In genomic region chr3:141070727-141071357, GRCh38 we compare ENCODE assay signal across 24 cellular contexts. TPM values are rescaled to one million over a fixed set of nuclear protein-coding genes. Genes with fewer than 3 reads are reported as not detected.
DNase-seq lines count a peak whose midpoint lies in the region; ATAC-seq, FAIRE-seq and TF ChIP-seq lines count a peak whose summit lies in the region.
"Had no signal": no experiment of that assay in that cellular context is flagged by ENCODE, and none has a peak within 500 bp of the region (broad histone marks: within the 10 kb centered on the region; RNA-seq: fewer than 3 reads in every experiment).

No MANE protein-coding gene starts in this region.

- H3K23ac ChIP-seq in H9 (ENCODE audit: insufficient read length, low read depth, low read length) (no peak overlapping the region), trophoblast cell (ENCODE audit: low read length) (no peak overlapping the region)

- peak overlapping the region in 1 of 3 experiments; percentile 33; a peak in 1 of 7 replicates for H3K27ac Mint-ChIP-seq in H9

- no peak overlapping the region for H3T11ph ChIP-seq in H9 (ENCODE audit: low read length)

- DNase-seq in H9 (peak; percentile 91), K562 (ENCODE audit: extremely low read depth in 1 of 4, low spot score in 3 of 4) (no peak), trophoblast cell (peak in 1 of 2 donors; percentile 27), D721Med (ENCODE audit: insufficient read length, low spot score) (no peak), middle frontal gyrus (ENCODE audit: extremely low spot score, low spot score) (no peak)
- no peak for DNase-seq in activated CD4-positive, alpha-beta T cell treated with anti-CD3 and anti-CD28 coated beads for 48 hours
- DNase-seq: activated CD4-positive, alpha-beta T cell treated with anti-CD3 and anti-CD28 coated beads, Interleukin-2, amount 50 U/mL, for 48 hours; activated effector memory CD4-positive, alpha-beta T cell treated with anti-CD3 and anti-CD28 coated beads, Interleukin-2, amount 50 U/mL, for 16 hours; dorsolateral prefrontal cortex; foreskin melanocyte; GF-D8; KBM-7; left colon; NCI-H2227 treated with DMSO at 0.1 percent for 48 hours; NCI-H774; SHP77 treated with DMSO at 0.1 percent for 48 hours; stimulated activated CD8-positive, alpha-beta memory T cell treated with anti-CD3 and anti-CD28 coated beads, Interleukin-4, amount 100 ng/mL, for 48 hours; T-helper 1 cell had no signal

- H3K9ac ChIP-seq in H9 (ENCODE audit: extremely low read depth, insufficient read length, low read length) = no peak overlapping the region
- no peak overlapping the region for H3K9ac ChIP-seq in K562 (ENCODE audit: insufficient read depth in 1 of 2, low read depth in 2 of 2, low read length in 2 of 2)
- no peak overlapping the region for H3K9ac ChIP-seq in iPS-20b (ENCODE audit: low read depth, low read length)
- no peak overlapping the region for H3K9ac ChIP-seq in trophoblast cell (ENCODE audit: low read length)

- peak overlapping the region; percentile 30 for H3K4me2 ChIP-seq in H9 (ENCODE audit: insufficient read depth, insufficient read length, low read length)
- H3K4me2 ChIP-seq in K562 (ENCODE audit: insufficient read depth, low read length) = no peak overlapping the region
- peak overlapping the region; percentile 13 for H3K4me2 ChIP-seq in trophoblast cell (ENCODE audit: low read length)

- H3K27me3 ChIP-seq in H9 (ENCODE audit: insufficient read depth, low read length) (no peaks in the 10 kb centered on the region; the same call in 1 of the 2 replicates), K562 (ENCODE audit: control insufficient read depth in 2 of 2, insufficient read depth in 2 of 2, low read length in 2 of 2) (peaks cover 22 to 63% of the 10 kb centered on the region in 2 experiments), iPS-20b (ENCODE audit: insufficient read depth, low read length) (peaks cover 31% of the 10 kb centered on the region; the same call in 1 of the 2 replicates), trophoblast cell (ENCODE audit: insufficient read depth, low read length) (no peaks in the 10 kb centered on the region)
- H3K27me3 ChIP-seq: right atrium auricular region, vagina had no signal

- H4K20me1 ChIP-seq in H9 (ENCODE audit: control insufficient read depth, insufficient read depth, insufficient read length) (no peaks in the 10 kb centered on the region), K562 (replicated peaks; ENCODE audit: control insufficient read depth, insufficient read depth, low read length) (no peaks in the 10 kb centered on the region)

- WGBS in H9 (ENCODE audit: extremely low coverage, insufficient read length, low lambda C conversion rate) = no CpG with 5 or more reads among the region's 13 CpGs
- WGBS in K562 (ENCODE audit: insufficient coverage, low coverage, missing lambda C conversion rate) = under 1% methylated on average over 13 of the region's 13 CpGs
- WGBS in trophoblast cell (ENCODE audit: extremely low coverage, insufficient coverage, insufficient read length) = no CpG with 5 or more reads among the region's 13 CpGs

- TF ChIP-seq RAD21 in K562 (CRISPR knock-in tag; conservative IDR thresholded peaks at IDR 0.05 in 1 of 2, IDR thresholded peaks at IDR 0.05 in 1 of 2) = no peak

- H3K18ac ChIP-seq in H9 (ENCODE audit: insufficient read length, low read depth, low read length) (no peak overlapping the region), trophoblast cell (ENCODE audit: low read length) (no peak overlapping the region)

- H3K9me1 ChIP-seq in K562 (ENCODE audit: control insufficient read depth, insufficient read depth, low read length) = peaks cover 2% of the 10 kb centered on the region

- H3K4me3 ChIP-seq in K562 = no peak overlapping the region
- peak overlapping the region; percentile 36; the same call in 1 of the 2 replicates for H3K4me3 ChIP-seq in iPS-20b (ENCODE audit: low read length)
- H3K4me3 ChIP-seq in trophoblast cell (ENCODE audit: low read depth, low read length) = no peak overlapping the region
- H3K4me3 ChIP-seq: dorsolateral prefrontal cortex, right atrium auricular region, vagina had no signal

- CTCF ChIA-PET in K562 (lab: Yijun Ruan, JAX; ENCODE audit: low intra/inter-chr PET ratio) = no interaction called here

- H4K91ac ChIP-seq in H9 (ENCODE audit: insufficient read length, low read depth, low read length) = no peak overlapping the region
- H4K91ac ChIP-seq in trophoblast cell (ENCODE audit: low read depth, low read length) = peak overlapping the region; percentile 84

- POLR2A ChIA-PET in K562 (lab: Yijun Ruan, JAX) = interaction anchor here (0.6 kb wide), 1 partner anchor 818 kb away, joined by 4 read pairs; no protein-coding TSS in a partner anchor

- H3K4ac ChIP-seq in H9 (ENCODE audit: low read depth, low read length) (no peak overlapping the region), trophoblast cell (ENCODE audit: low read depth, low read length) (no peak overlapping the region)

- TF ChIP-seq POLR2A in K562 (conservative IDR thresholded peaks at IDR 0.05) = no peak

- H3K27me3 Mint-ChIP-seq in H9 (ENCODE audit: low read depth) = peaks cover 57% of the 10 kb centered on the region

- H2BK12ac ChIP-seq in H9 (ENCODE audit: insufficient read length, low read depth, low read length) (no peak overlapping the region), trophoblast cell (ENCODE audit: low read length) (peak overlapping the region; percentile 25)

- H2BK120ac ChIP-seq in H9 (ENCODE audit: low read depth, low read length, poor library complexity, severe bottlenecking) (no peak overlapping the region), trophoblast cell (ENCODE audit: insufficient read depth, low read length, poor library complexity) (no peak overlapping the region)

- H2BK5ac ChIP-seq in H9 (ENCODE audit: insufficient read length, low read length) (no peak overlapping the region), trophoblast cell (ENCODE audit: low read depth, low read length, poor library complexity) (peak overlapping the region; percentile 7)

- H2AK5ac ChIP-seq in H9 (ENCODE audit: insufficient read length, low read length) (no peak overlapping the region), trophoblast cell (ENCODE audit: low read length) (no peak overlapping the region)

- no peak overlapping the region for H4K5ac ChIP-seq in H9 (ENCODE audit: insufficient read length, low read depth, low read length)

- H3K4me3 Mint-ChIP-seq in H9 = peak overlapping the region in 1 of 2 experiments; percentile 63; a peak in 3 of 5 replicates

- H2BK15ac ChIP-seq in H9 (ENCODE audit: low read depth, low read length) = no peak overlapping the region

- no peak for FAIRE-seq in K562 (lab: Jason Lieb, UNC)
- no peak for FAIRE-seq in D721Med (lab: Jason Lieb, UNC)

- no peaks in the 10 kb centered on the region for H3K9me3 ChIP-seq in H9 (ENCODE audit: control insufficient read depth, low read depth, low read length)
- H3K9me3 ChIP-seq in K562 (replicated peaks; ENCODE audit: control insufficient read depth, insufficient read depth, low read depth, low read length) = no peaks in the 10 kb centered on the region
- H3K9me3 ChIP-seq in iPS-20b (ENCODE audit: insufficient read depth, low read depth, low read length) = no peaks in the 10 kb centered on the region
- peaks cover 4% of the 10 kb centered on the region for H3K9me3 ChIP-seq in trophoblast cell (ENCODE audit: insufficient read depth, low read depth, low read length)
- H3K9me3 ChIP-seq: right atrium auricular region, vagina had no signal

- in situ Hi-C loops in K562 (cut with MboI) = no loop called here

- no peak overlapping the region for H3K56ac ChIP-seq in H9 (ENCODE audit: insufficient read length, low read depth, low read length)

- H3K36me3 Mint-ChIP-seq in H9 (ENCODE audit: insufficient read depth in 1 of 3, low read depth in 3 of 3) = peaks cover 0 to 4% (median 0%) of the 10 kb centered on the region in 3 experiments; a peak in 4 of 7 replicates

- H2AFZ ChIP-seq in H9 (ENCODE audit: low read length) (no peak overlapping the region), K562 (ENCODE audit: low read depth, low read length) (no peak overlapping the region), trophoblast cell (ENCODE audit: insufficient read depth, low read length, poor library complexity) (no peak overlapping the region)

- no peaks in the 10 kb centered on the region; a peak in 1 of 5 replicates for H3K9me3 Mint-ChIP-seq in H9

- H3K36me3 ChIP-seq in K562 (ENCODE audit: control insufficient read depth, insufficient read depth, low read length) (no peaks in the 10 kb centered on the region), iPS-20b (ENCODE audit: insufficient read depth, low read depth, low read length) (no peaks in the 10 kb centered on the region), trophoblast cell (ENCODE audit: control insufficient read depth in 1 of 2, insufficient read depth in 2 of 2, low read length in 2 of 2) (peaks cover 9 to 12% of the 10 kb centered on the region in 2 experiments)
- H3K36me3 ChIP-seq: right atrium auricular region, vagina had no signal

- H4K8ac ChIP-seq in H9 (replicated peaks; ENCODE audit: insufficient read length, low read depth, low read length) (no peak overlapping the region), trophoblast cell (ENCODE audit: low read depth, low read length) (no peak overlapping the region)

- H3K23me2 ChIP-seq in H9 (ENCODE audit: insufficient read length, low read depth, low read length, poor library complexity, severe bottlenecking) = no peaks in the 10 kb centered on the region

- intact Hi-C loops in K562 (cut with micrococcal nuclease) = no loop called here

- H2BK20ac ChIP-seq in H9 (ENCODE audit: low read depth, low read length, poor library complexity, severe bottlenecking) = no peak overlapping the region

- no TSS peak for BruUV-seq in K562 (replicated peaks; lab: Mats Ljungman, UMichigan)

- H3K79me1 ChIP-seq in H9 (ENCODE audit: insufficient read depth, low read depth, low read length, poor library complexity, severe bottlenecking) (no peaks in the 10 kb centered on the region), trophoblast cell (ENCODE audit: low read length) (peaks cover 11% of the 10 kb centered on the region)

- ATAC-seq in K562 (no peak; the same call in 2 of the 3 replicates), HG02973 (IDR thresholded peaks at IDR 0.05; ENCODE audit: unreplicated experiment) (no peak)
- ATAC-seq: left colon had no signal

- H3K4me1 ChIP-seq in H9 (ENCODE audit: insufficient read depth, low read length) (peaks cover 37% of the 10 kb centered on the region), K562 (replicated peaks in 1 of 2; ENCODE audit: control insufficient read depth in 2 of 2, insufficient read depth in 2 of 2, low read length in 2 of 2) (peaks cover 0 to 9% of the 10 kb centered on the region in 2 experiments; a peak in 2 of 5 replicates), iPS-20b (ENCODE audit: insufficient read depth, low read length) (peaks cover 59% of the 10 kb centered on the region), trophoblast cell (ENCODE audit: control insufficient read depth in 1 of 2, insufficient read depth in 2 of 2, low read length in 2 of 2) (peaks cover 21 to 32% of the 10 kb centered on the region in 2 experiments)
- H3K4me1 ChIP-seq: vagina had no signal

- H3K14ac ChIP-seq in H9 (ENCODE audit: insufficient read depth, low read length) (no peak overlapping the region), trophoblast cell (ENCODE audit: low read length) (no peak overlapping the region)

- TF ChIP-seq CTCF in H9 (conservative IDR thresholded peaks at IDR 0.05) = no peak
- TF ChIP-seq CTCF in K562 (IDR thresholded peaks at IDR 0.05 in 2 of 3, conservative IDR thresholded peaks at IDR 0.05 in 1 of 3; ENCODE audit: insufficient read depth in 2 of 3, low read depth in 1 of 3, low read length in 3 of 3) = no peak
- no peak for TF ChIP-seq CTCF in D721Med (IDR thresholded peaks at IDR 0.05; ENCODE audit: insufficient read depth, missing control alignments)

- H3K4me1 Mint-ChIP-seq in H9 = peaks cover 67% of the 10 kb centered on the region in 2 experiments

- H3K79me2 ChIP-seq in H9 (ENCODE audit: insufficient read depth, low read length) (no peaks in the 10 kb centered on the region), K562 (ENCODE audit: control insufficient read depth, insufficient read depth, low read length) (no peaks in the 10 kb centered on the region), trophoblast cell (ENCODE audit: control insufficient read depth, insufficient read depth, low read length, poor library complexity) (peaks cover 13% of the 10 kb centered on the region)

- no peak for TF ChIP-seq EP300 in K562 (IDR thresholded peaks at IDR 0.05; ENCODE audit: low read length)

- no peak overlapping the region for H3K27ac ChIP-seq in H9 (ENCODE audit: insufficient read length, low read depth, low read length)
- H3K27ac ChIP-seq in K562 (ENCODE audit: extremely low read depth, low read depth, low read length) = no peak overlapping the region
- H3K27ac ChIP-seq in iPS-20b (ENCODE audit: low read length) = no peak overlapping the region
- H3K27ac ChIP-seq in trophoblast cell (ENCODE audit: low read depth, low read length) = peak overlapping the region; percentile 83
- H3K27ac ChIP-seq: dorsolateral prefrontal cortex, right atrium auricular region, vagina had no signal

- H4K12ac ChIP-seq in trophoblast cell (ENCODE audit: low read depth, low read length) = no peak overlapping the region

RNA-seq across cellular contexts. Expression of gene SPSB4, which starts 19.7 kb away (rescaled TPM):
- total RNA-seq in H9 (2021) (6.0 and 6.2 TPM in 2 replicates), K562 (2014; rRNA removed) (not detected in 2 replicates), K562 (2014; rRNA removed; fragmentation: Illumina TruSeq; extraction: Trizol) (not detected in 2 replicates), K562 (2015; rRNA removed; fragmentation: Illumina TruSeq; extraction: Trizol) (not detected in 2 replicates), K562 (2021) (0.07 TPM in 1 of 2 replicates, not detected in the other)
- not detected in 2 replicates for total RNA-seq in K562 (2011; cell fraction: chromatin; rRNA removed; ENCODE audit: low replicate concordance)
- not detected in 2 replicates for total RNA-seq in K562 (2011; cell fraction: nucleolus; rRNA removed)
- not detected in 2 replicates for total RNA-seq in K562 (2011; cell fraction: nucleoplasm; rRNA removed)
- polyA plus RNA-seq in K562 (2011; rRNA removed) (not detected in 2 replicates), K562 (2014; fragmentation: Illumina TruSeq; extraction: Trizol) (not detected in 2 replicates), K562 (2014; fragmentation: Nextera tagmentation; extraction: Ambion mirVana) (not detected), K562 (2014; rRNA removed) (not detected in 2 replicates)
- polyA plus RNA-seq in K562 (2011; cell fraction: cytosol; rRNA removed) = not detected in 2 replicates
- polyA plus RNA-seq in K562 (2011; cell fraction: nucleus; rRNA removed) = not detected in 2 replicates
- polyA plus RNA-seq in K562 (2012) = not detected in 2 replicates
- polyA minus RNA-seq in K562 (2011; rRNA and poly(A)+ RNA removed) = not detected in 2 replicates
- not detected in 2 replicates for polyA minus RNA-seq in K562 (2011; cell fraction: cytosol; rRNA and poly(A)+ RNA removed)
- polyA minus RNA-seq in K562 (2011; cell fraction: nucleus; rRNA and poly(A)+ RNA removed) = not detected in 2 replicates
- polyA plus RNA-seq in trophoblast cell (2013) = 19.8 and 20.9 TPM in 2 replicates
- total RNA-seq: mononuclear cell had no signal
- polyA plus RNA-seq: AG04450 had no signal
